In the genomic region with DNA sequence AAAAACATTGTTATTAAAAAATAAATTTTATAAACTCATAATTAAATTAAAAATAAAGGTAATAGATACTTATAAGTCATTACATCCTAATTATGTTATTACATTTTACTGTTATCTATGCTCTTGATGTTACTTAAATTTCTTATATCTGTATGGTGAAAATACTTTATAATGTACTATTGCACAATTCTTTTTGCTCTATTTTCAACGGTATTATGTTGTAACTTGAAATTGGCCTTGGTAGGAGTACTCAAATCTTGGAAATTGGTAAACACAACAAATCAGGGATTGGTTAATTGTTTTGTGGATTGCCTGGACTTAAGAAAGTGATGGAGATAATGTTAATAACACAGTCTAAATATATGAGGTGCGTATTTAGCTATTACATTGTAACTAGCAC, we compare ENCODE assay signal across 29 cellular contexts.
"Had no signal": no experiment of that assay in that cellular context is flagged by ENCODE, and none has a peak within 500 bp of the region (broad histone marks: within the 10 kb centered on the region; RNA-seq: fewer than 3 reads in every experiment).

No MANE protein-coding gene starts in this region.

- H3K4me3 ChIP-seq: left lung, lower lobe of right lung, pancreas, prostate gland, sigmoid colon, smooth muscle cell, stomach, testis, thyroid gland, transverse colon, upper lobe of left lung, vagina had no signal

- H3K27ac ChIP-seq: left lung, lower lobe of right lung, pancreas, prostate gland, sigmoid colon, stomach, testis, thyroid gland, transverse colon, upper lobe of left lung, vagina had no signal

- FAIRE-seq: keratinocyte, pancreas had no signal

- H3K4me2 ChIP-seq: smooth muscle cell had no signal

- H3K9me3 ChIP-seq: left lung, lower lobe of right lung, pancreas, prostate gland, sigmoid colon, stomach, testis, thyroid gland, transverse colon, upper lobe of left lung, vagina had no signal

- ATAC-seq: left cardiac atrium; left lung; lower lobe of right lung; naive thymus-derived CD8-positive, alpha-beta T cell; pancreas; right cardiac atrium; stimulated activated naive B cell treated with anti-CD40 and anti-IgM and Interleukin-4, amounts not matched to agents 10 μg/mL and 1 μg/mL and 100 μg/mL, for 72 hours; stimulated activated naive CD8-positive, alpha-beta T cell treated with anti-CD3 and anti-CD28 coated beads, Interleukin-15, Interleukin-2, amounts not matched to agents 100 U/mL and 50 U/mL, for 24 hours had no signal

- H3K36me3 ChIP-seq: left lung, lower lobe of right lung, pancreas, prostate gland, sigmoid colon, stomach, thyroid gland, transverse colon, upper lobe of left lung, vagina had no signal

- DNase-seq: hippocampal formation; kidney glomerular epithelial cell; left cardiac atrium; left lung; lower lobe of right lung; mammary epithelial cell; mesenchymal stem cell; naive thymus-derived CD8-positive, alpha-beta T cell; nucleus accumbens; pancreas; posterior cingulate gyrus; retina; right cardiac atrium; sigmoid colon; stimulated activated CD4-positive, alpha-beta T cell treated with anti-CD3 and anti-CD28 coated beads, Interleukin-1b, Interleukin-23, amount 100 ng/mL, for 48 hours; stimulated activated CD4-positive, alpha-beta T cell treated with anti-CD3 and anti-CD28 coated beads, Interleukin-2, amount 100 ng/mL, for 48 hours; stimulated activated CD4-positive, alpha-beta T cell treated with anti-CD3 and anti-CD28 coated beads, Interleukin-4, amount 100 ng/mL, for 4 hours; stimulated activated CD8-positive, alpha-beta memory T cell treated with anti-CD3 and anti-CD28 coated beads, Interleukin-4, amount 100 ng/mL, for 48 hours; stimulated activated naive B cell treated with anti-CD40 and anti-IgM and Interleukin-4, amounts not matched to agents 10 μg/mL and 1 μg/mL and 100 μg/mL, for 72 hours; stimulated activated naive CD8-positive, alpha-beta T cell treated with anti-CD3 and anti-CD28 coated beads, Interleukin-15, Interleukin-2, amounts not matched to agents 100 U/mL and 50 U/mL, for 24 hours; stomach; testis; thyroid gland; transverse colon; upper lobe of left lung had no signal

- H3K4me1 ChIP-seq: left lung, lower lobe of right lung, pancreas, prostate gland, sigmoid colon, testis, thyroid gland, transverse colon, upper lobe of left lung, vagina had no signal

- H3K27me3 ChIP-seq: left lung, pancreas, sigmoid colon, stomach, testis, thyroid gland, transverse colon, upper lobe of left lung, vagina had no signal
